ENCODE assay signal across 19 cellular contexts in genomic region chr2:236623816-236624215, GRCh38. TPM values are rescaled to one million over a fixed set of nuclear protein-coding genes. Genes with fewer than 3 reads are reported as not detected.
DNase-seq lines count a peak whose midpoint lies in the region; ATAC-seq and TF ChIP-seq lines count a peak whose summit lies in the region.
"Had no signal": no experiment of that assay in that cellular context is flagged by ENCODE, and none has a peak within 500 bp of the region (broad histone marks: within the 10 kb centered on the region; RNA-seq: fewer than 3 reads in every experiment).

No MANE protein-coding gene starts in this region.

- ATAC-seq in activated T-helper 17 cell treated with anti-CD3 and anti-CD28 coated beads, Interleukin-2, amount 50 U/mL, for 72 hours (replicated peaks) = no peak

- no peak overlapping the region for H3K27ac Mint-ChIP-seq in mesothelial cell of epicardium
- no peak overlapping the region for H3K27ac Mint-ChIP-seq in activated T-helper 17 cell treated with anti-CD3 and anti-CD28 coated beads, Interleukin-2, amount 50 U/mL, for 72 hours
- H3K27ac Mint-ChIP-seq: IgD-negative memory B cell had no signal

- H3K9me3 Mint-ChIP-seq in mesothelial cell of epicardium = no peaks in the 10 kb centered on the region
- no peaks in the 10 kb centered on the region for H3K9me3 Mint-ChIP-seq in activated T-helper 17 cell treated with anti-CD3 and anti-CD28 coated beads, Interleukin-2, amount 50 U/mL, for 72 hours
- H3K9me3 Mint-ChIP-seq: IgD-negative memory B cell had no signal

- H3K4me3 ChIP-seq in retinal pigment epithelial cell (ENCODE audit: low read length) = no peak overlapping the region

- H3K4me3 Mint-ChIP-seq in mesothelial cell of epicardium = no peak overlapping the region
- H3K4me3 Mint-ChIP-seq in activated T-helper 17 cell treated with anti-CD3 and anti-CD28 coated beads, Interleukin-2, amount 50 U/mL, for 72 hours = no peak overlapping the region
- H3K4me3 Mint-ChIP-seq: IgD-negative memory B cell had no signal

- TF ChIP-seq CTCF in mesothelial cell of epicardium (IDR thresholded peaks at IDR 0.05; ENCODE audit: unreplicated experiment) = peak; percentile 51
- TF ChIP-seq CTCF in retinal pigment epithelial cell (conservative IDR thresholded peaks at IDR 0.05; ENCODE audit: low read depth, low read length) = peak; percentile 2

- no peaks in the 10 kb centered on the region for H3K36me3 Mint-ChIP-seq in mesothelial cell of epicardium
- no peaks in the 10 kb centered on the region for H3K36me3 Mint-ChIP-seq in activated T-helper 17 cell treated with anti-CD3 and anti-CD28 coated beads, Interleukin-2, amount 50 U/mL, for 72 hours (ENCODE audit: low read depth)
- H3K36me3 Mint-ChIP-seq: IgD-negative memory B cell had no signal

- peaks cover 8% of the 10 kb centered on the region for H3K4me1 Mint-ChIP-seq in mesothelial cell of epicardium
- no peaks in the 10 kb centered on the region for H3K4me1 Mint-ChIP-seq in activated T-helper 17 cell treated with anti-CD3 and anti-CD28 coated beads, Interleukin-2, amount 50 U/mL, for 72 hours

- no peaks in the 10 kb centered on the region for H3K27me3 Mint-ChIP-seq in mesothelial cell of epicardium (ENCODE audit: low read depth)
- no peaks in the 10 kb centered on the region for H3K27me3 Mint-ChIP-seq in activated T-helper 17 cell treated with anti-CD3 and anti-CD28 coated beads, Interleukin-2, amount 50 U/mL, for 72 hours

- peak; percentile 7 for DNase-seq in NAMALWA (ENCODE audit: low spot score)
- no peak for DNase-seq in mesothelial cell of epicardium (ENCODE audit: low spot score in 2 of 2, unreplicated experiment in 2 of 2)
- no peak for DNase-seq in retinal pigment epithelial cell (ENCODE audit: low read depth)
- no peak for DNase-seq in NCI-H2171 treated with DMSO at 0.1 percent for 48 hours (lab: John Stamatoyannopoulos, UW)
- no peak for DNase-seq in cortex of kidney (lab: John Stamatoyannopoulos, UW)
- DNase-seq in glomerular visceral epithelial cell (ENCODE audit: extremely low spot score) = no peak
- DNase-seq: AML-193, DMS79, H7, Kasumi-1, MM.1S, NCI-H1105, NCI-H2081, NCI-H510A, NCI-H774, SHP77 treated with DMSO at 0.1 percent for 48 hours, SK-N-SH had no signal

RNA-seq across cellular contexts. Expression of gene ACKR3, which starts 54.2 kb away (rescaled TPM):
- total RNA-seq in mesothelial cell of epicardium = 70.6 to 78.7 TPM (median 77.6 TPM) in 3 replicates
- total RNA-seq in activated T-helper 17 cell treated with anti-CD3 and anti-CD28 coated beads, Interleukin-2, amount 50 U/mL, for 72 hours = 1 to 10 TPM in 1 of 2 donors, under 1 TPM in 1; 0.86 to 1.7 TPM

Comparison
In these comparisons a context has a peak if more than half of its experiments do, and no peak if none do; other contexts are left out.
1. RNA of gene ACKR3, which starts 54.2 kb away (total RNA-seq): 70.6 to 78.7 TPM in mesothelial cell of epicardium; 0.86 to 1.7 TPM in activated T-helper 17 cell treated with anti-CD3 and anti-CD28 coated beads, Interleukin-2, amount 50 U/mL, for 72 hours; every median in the first group is over 10 times any median in the second.